29 cellular contexts compared by ENCODE assay signal in the genomic region with DNA sequence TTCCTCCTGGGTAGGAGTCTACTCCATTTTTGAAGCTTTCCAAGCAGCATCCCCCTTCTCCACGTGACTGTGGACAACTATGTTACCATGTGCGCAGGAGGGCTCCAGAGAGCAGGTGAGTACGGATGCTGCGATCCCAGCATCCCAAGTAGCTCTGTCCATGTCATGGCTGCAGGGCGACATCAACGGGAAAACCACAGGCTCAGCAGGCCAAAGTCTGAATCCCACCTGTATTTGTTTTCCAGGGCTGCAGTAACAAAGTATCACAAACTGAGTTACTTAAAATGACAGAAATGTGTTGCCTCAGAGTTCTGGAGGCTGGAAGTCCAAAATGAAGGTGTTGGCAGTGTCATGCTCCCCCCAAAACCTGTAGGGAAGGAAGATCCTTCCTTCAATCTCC. TPM values are rescaled to one million over a fixed set of nuclear protein-coding genes. Genes with fewer than 3 reads are reported as not detected.
"Had no signal": no experiment of that assay in that cellular context is flagged by ENCODE, and none has a peak within 500 bp of the region (broad histone marks: within the 10 kb centered on the region; RNA-seq: fewer than 3 reads in every experiment).

No MANE protein-coding gene starts in this region.

- ATAC-seq: esophagus mucosa; foreskin keratinocyte; heart right ventricle; mucosa of descending colon; natural killer cell treated with Interleukin-12 subunit alpha and Interleukin-12 subunit beta and Interleukin-15 and Interleukin-18, amount 100 ng/mL, for 72 hours; sciatic nerve; stimulated activated memory B cell treated with anti-CD40 and anti-IgM and Interleukin-4, amounts not matched to agents 10 μg/mL and 1 μg/mL and 100 μg/mL, for 72 hours; stimulated activated naive CD8-positive, alpha-beta T cell treated with anti-CD3 and anti-CD28 coated beads, Interleukin-15, amount 100 ng/mL, for 72 hours had no signal

- H3K9me3 Mint-ChIP-seq: activated CD4-positive, alpha-beta memory T cell treated with anti-CD3 and anti-CD28 coated beads, Interleukin-2, amount 10 ng/mL, durations not matched to agents 7 days and 5 days; activated CD4-positive, alpha-beta T cell treated with anti-CD3 and anti-CD28 coated beads, Interleukin-2, amount 10 ng/mL, durations not matched to agents 24 days and 14 days; activated T-cell treated with anti-CD3 and anti-CD28 coated beads, Interleukin-2, amount 50 U/mL, for 24 hours; central memory CD8-positive, alpha-beta T cell; dendritic cell treated with granulocyte-macrophage colony-stimulating factor and Interleukin-4, amounts not matched to agents 40 ng/mL and 50 ng/mL, for 4 days; endodermal cell; natural killer cell treated with Interleukin-12 subunit alpha and Interleukin-12 subunit beta and Interleukin-15 and Interleukin-18, amount 100 ng/mL, for 72 hours; stimulated activated memory B cell treated with anti-CD40 and anti-IgM and Interleukin-4, amounts not matched to agents 10 μg/mL and 1 μg/mL and 100 μg/mL, for 72 hours; stimulated activated naive CD8-positive, alpha-beta T cell treated with anti-CD3 and anti-CD28 coated beads, Interleukin-15, amount 100 ng/mL, for 72 hours had no signal

- H3K4me1 Mint-ChIP-seq: central memory CD8-positive, alpha-beta T cell; stimulated activated memory B cell treated with anti-CD40 and anti-IgM and Interleukin-4, amounts not matched to agents 10 μg/mL and 1 μg/mL and 100 μg/mL, for 72 hours had no signal

- H3K27me3 Mint-ChIP-seq: stimulated activated naive CD8-positive, alpha-beta T cell treated with anti-CD3 and anti-CD28 coated beads, Interleukin-15, amount 100 ng/mL, for 72 hours had no signal

- H3K4me3 Mint-ChIP-seq: activated CD4-positive, alpha-beta memory T cell treated with anti-CD3 and anti-CD28 coated beads, Interleukin-2, amount 10 ng/mL, durations not matched to agents 7 days and 5 days; activated CD4-positive, alpha-beta T cell treated with anti-CD3 and anti-CD28 coated beads, Interleukin-2, amount 10 ng/mL, durations not matched to agents 24 days and 14 days; activated T-cell treated with anti-CD3 and anti-CD28 coated beads, Interleukin-2, amount 50 U/mL, for 24 hours; central memory CD8-positive, alpha-beta T cell; dendritic cell treated with granulocyte-macrophage colony-stimulating factor and Interleukin-4, amounts not matched to agents 40 ng/mL and 50 ng/mL, for 4 days; endodermal cell; natural killer cell treated with Interleukin-12 subunit alpha and Interleukin-12 subunit beta and Interleukin-15 and Interleukin-18, amount 100 ng/mL, for 72 hours; stimulated activated memory B cell treated with anti-CD40 and anti-IgM and Interleukin-4, amounts not matched to agents 10 μg/mL and 1 μg/mL and 100 μg/mL, for 72 hours; stimulated activated naive CD8-positive, alpha-beta T cell treated with anti-CD3 and anti-CD28 coated beads, Interleukin-15, amount 100 ng/mL, for 72 hours had no signal

- H3K27ac ChIP-seq: foreskin keratinocyte, heart right ventricle, ovary, skin epidermis, upper lobe of left lung, VCaP had no signal

- H3K4me3 ChIP-seq: heart right ventricle, mucosa of descending colon, ovary, skin epidermis, upper lobe of left lung had no signal

- H3K27ac Mint-ChIP-seq: activated CD4-positive, alpha-beta memory T cell treated with anti-CD3 and anti-CD28 coated beads, Interleukin-2, amount 10 ng/mL, durations not matched to agents 7 days and 5 days; activated CD4-positive, alpha-beta T cell treated with anti-CD3 and anti-CD28 coated beads, Interleukin-2, amount 10 ng/mL, durations not matched to agents 24 days and 14 days; activated T-cell treated with anti-CD3 and anti-CD28 coated beads, Interleukin-2, amount 50 U/mL, for 24 hours; dendritic cell treated with granulocyte-macrophage colony-stimulating factor and Interleukin-4, amounts not matched to agents 40 ng/mL and 50 ng/mL, for 4 days; endodermal cell; natural killer cell treated with Interleukin-12 subunit alpha and Interleukin-12 subunit beta and Interleukin-15 and Interleukin-18, amount 100 ng/mL, for 72 hours; stimulated activated memory B cell treated with anti-CD40 and anti-IgM and Interleukin-4, amounts not matched to agents 10 μg/mL and 1 μg/mL and 100 μg/mL, for 72 hours; stimulated activated naive CD8-positive, alpha-beta T cell treated with anti-CD3 and anti-CD28 coated beads, Interleukin-15, amount 100 ng/mL, for 72 hours had no signal

- FAIRE-seq: bronchial epithelial cell, TTC549 had no signal

- DNase-seq: activated CD4-positive, alpha-beta memory T cell treated with anti-CD3 and anti-CD28 coated beads, Interleukin-2, amount 10 ng/mL, durations not matched to agents 7 days and 5 days; activated CD4-positive, alpha-beta T cell treated with anti-CD3 and anti-CD28 coated beads, Interleukin-2, amount 10 ng/mL, durations not matched to agents 24 days and 14 days; activated CD4-positive, CD25-positive, alpha-beta regulatory T cell treated with anti-CD3 and anti-CD28 coated beads, Interleukin-2, amount 50 U/mL, for 72 hours; activated CD8-positive, alpha-beta memory T cell treated with anti-CD3 and anti-CD28 coated beads, Interleukin-2, amount 50 U/mL, for 48 hours; activated gamma-delta T cell; activated naive CD4-positive, alpha-beta T cell treated with anti-CD3 and anti-CD28 coated beads, Interleukin-2, amount 50 U/mL, for 16 hours; activated T-cell treated with anti-CD3 and anti-CD28 coated beads, Interleukin-2, amount 50 U/mL, for 24 hours; amygdala; endodermal cell; foreskin keratinocyte; heart right ventricle; mucosa of descending colon; ovary; stimulated activated CD4-positive, alpha-beta T cell treated with anti-CD3 and anti-CD28 coated beads, Interleukin-4, amount 100 ng/mL, for 24 hours; stimulated activated naive CD8-positive, alpha-beta T cell treated with anti-CD3 and anti-CD28 coated beads, Interleukin-15, amount 100 ng/mL, for 72 hours; substantia nigra; T-helper 9 cell; upper lobe of left lung had no signal

- H3K27me3 ChIP-seq: foreskin keratinocyte, heart right ventricle, ovary, upper lobe of left lung had no signal

- H3K36me3 Mint-ChIP-seq: natural killer cell treated with Interleukin-12 subunit alpha and Interleukin-12 subunit beta and Interleukin-15 and Interleukin-18, amount 100 ng/mL, for 72 hours; stimulated activated memory B cell treated with anti-CD40 and anti-IgM and Interleukin-4, amounts not matched to agents 10 μg/mL and 1 μg/mL and 100 μg/mL, for 72 hours had no signal

- H3K36me3 ChIP-seq: heart right ventricle, ovary, upper lobe of left lung had no signal

- H3K9me3 ChIP-seq: mucosa of descending colon, ovary, upper lobe of left lung had no signal

RNA-seq across cellular contexts. Expression of a gene that starts 40.3 kb away (rescaled TPM):
- total RNA-seq: activated CD4-positive, alpha-beta memory T cell treated with anti-CD3 and anti-CD28 coated beads, Interleukin-2, amount 10 ng/mL, durations not matched to agents 7 days and 5 days; activated CD4-positive, alpha-beta T cell treated with anti-CD3 and anti-CD28 coated beads, Interleukin-2, amount 10 ng/mL, durations not matched to agents 24 days and 14 days; bronchial epithelial cell; esophagus mucosa; natural killer cell treated with Interleukin-12 subunit alpha and Interleukin-12 subunit beta and Interleukin-15 and Interleukin-18, amount 100 ng/mL, for 72 hours; T-helper 1 cell treated with Interleukin-12 subunit alpha and Interleukin-12 subunit beta and Interleukin-4 antibody, amounts not matched to agents 30 ng/mL and 1 ng/mL, for 36 hours had no signal
